8 cellular contexts compared by ENCODE assay signal in the genomic region with DNA sequence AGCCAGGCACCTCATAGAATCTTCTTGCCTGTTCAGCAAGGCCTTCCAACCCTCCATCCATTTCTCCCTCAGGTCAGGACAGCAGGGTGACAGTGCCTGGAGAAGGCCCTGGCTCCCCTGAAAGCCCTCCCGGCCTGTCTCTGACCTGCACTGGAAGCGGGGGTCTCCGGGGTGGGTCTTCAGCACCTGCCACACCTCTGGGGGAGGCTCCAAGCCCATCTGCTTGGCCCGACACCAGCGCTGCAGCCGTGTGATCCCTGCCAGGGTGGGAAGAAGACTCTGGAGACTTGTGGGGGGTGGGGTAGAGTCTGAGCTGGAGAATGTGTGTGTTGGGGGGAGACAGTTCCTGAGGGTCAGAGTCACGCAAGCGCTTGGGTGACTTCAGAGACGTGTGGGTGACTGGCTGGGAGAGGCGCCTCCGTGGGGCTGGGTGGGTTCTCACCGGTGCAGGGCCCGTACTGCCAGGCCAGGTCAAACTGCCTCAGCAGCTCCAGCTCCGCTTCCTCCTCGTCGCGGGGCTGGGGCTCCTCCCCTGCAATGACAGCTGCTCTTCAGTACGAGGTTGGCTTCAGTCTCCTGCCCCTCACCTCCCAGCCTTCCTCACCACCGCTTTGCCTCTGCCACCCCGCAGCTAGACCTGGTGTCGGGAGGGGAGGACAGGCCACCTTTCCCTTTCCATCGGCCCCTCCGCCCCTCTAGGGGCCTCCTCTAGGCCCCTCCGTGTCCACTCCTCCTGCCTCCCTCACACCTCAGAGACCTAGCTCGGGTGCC. TPM values are rescaled to one million over a fixed set of nuclear protein-coding genes. Genes with fewer than 3 reads are reported as not detected.
DNase-seq lines count a peak whose midpoint lies in the region; ATAC-seq and TF ChIP-seq lines count a peak whose summit lies in the region.

No MANE protein-coding gene starts in this region.

- peaks cover 30% of the 10 kb centered on the region for H3K4me1 ChIP-seq in ectodermal cell (ENCODE audit: control insufficient read depth, insufficient read depth, low read length)
- H3K4me1 ChIP-seq in mucosa of descending colon (ENCODE audit: low read depth), result peaks cover 57% of the 10 kb centered on the region

- 36 to 37% methylated on average over 25 of the region's 25 CpGs for WGBS in ectodermal cell, 2 experiments

- DNase-seq in AG09309 (ENCODE audit: low read depth) (no peak), mucosa of descending colon (peak in 2 of 3 donors; percentile 67 to 88), NCI-H1417 treated with DMSO at 0.1 percent for 48 hours (lab: John Stamatoyannopoulos, UW) (no peak), NCI-H1436 (lab: John Stamatoyannopoulos, UW) (no peak)

- H3K9me3 ChIP-seq in ectodermal cell (ENCODE audit: control insufficient read depth, low read length) (no peaks in the 10 kb centered on the region), mucosa of descending colon (no peaks in the 10 kb centered on the region)

- intact Hi-C loops in mucosa of descending colon (cut with DNase I, micrococcal nuclease), result no loop called here

- ATAC-seq in GM18517 (IDR thresholded peaks at IDR 0.05; ENCODE audit: unreplicated experiment), result peak; percentile 10
- peak; percentile 23 for ATAC-seq in HG03175 (IDR thresholded peaks at IDR 0.05; ENCODE audit: unreplicated experiment)
- ATAC-seq in mucosa of descending colon, result peak; percentile 32

- H3K36me3 ChIP-seq in ectodermal cell (ENCODE audit: control insufficient read depth, insufficient read depth, low read length) (no peaks in the 10 kb centered on the region), mucosa of descending colon (ENCODE audit: low read depth) (no peaks in the 10 kb centered on the region)

- TF ChIP-seq CTCF in AG09309 (IDR thresholded peaks at IDR 0.05; ENCODE audit: control insufficient read depth, insufficient read depth, low read depth, low read length, missing control alignments), result no peak
- TF ChIP-seq CTCF in mucosa of descending colon (IDR thresholded peaks at IDR 0.05), result no peak

- peak overlapping the region; percentile 73 for H3K27ac ChIP-seq in ectodermal cell (ENCODE audit: insufficient read depth, low read depth, low read length, poor library complexity, severe bottlenecking)

- H3K4me3 ChIP-seq in AG09309 (ENCODE audit: control insufficient read depth, low read depth, low read length), result peak overlapping the region; percentile 89
- H3K4me3 ChIP-seq in ectodermal cell (ENCODE audit: insufficient read depth, low read depth, low read length), result peak overlapping the region; percentile 61
- peak overlapping the region; percentile 67 for H3K4me3 ChIP-seq in mucosa of descending colon

- TF ChIP-seq POLR2A in Raji (IDR thresholded peaks at IDR 0.05; ENCODE audit: insufficient read depth, low read depth, low read length), result peak; percentile 86

- no peaks in the 10 kb centered on the region for H3K27me3 ChIP-seq in ectodermal cell (ENCODE audit: control insufficient read depth, insufficient read depth, low read length, poor library complexity, severe bottlenecking)

RNA-seq across cellular contexts. Expression of a gene that starts 0.6 kb away (rescaled TPM):
- polyA plus RNA-seq in ectodermal cell (2013, experiment 1 of 4), result 15.2 TPM
- 13.3 TPM for polyA plus RNA-seq in ectodermal cell (2013, experiment 2 of 4)
- 12.4 TPM for polyA plus RNA-seq in ectodermal cell (2013, experiment 3 of 4)
- 16.6 TPM for polyA plus RNA-seq in ectodermal cell (2013, experiment 4 of 4)
- 100 to 1,000 TPM; 130 to 266 (median 201) TPM for total RNA-seq in mucosa of descending colon

RNA-seq across cellular contexts. Expression of a gene that starts 20.7 kb away (rescaled TPM):
- polyA plus RNA-seq in ectodermal cell (2013, experiment 1 of 4), result 0.83 TPM
- polyA plus RNA-seq in ectodermal cell (2013, experiment 2 of 4), result 1.00 TPM
- polyA plus RNA-seq in ectodermal cell (2013, experiment 3 of 4), result 0.75 TPM
- polyA plus RNA-seq in ectodermal cell (2013, experiment 4 of 4), result 0.77 TPM
- total RNA-seq in mucosa of descending colon, result 1 to 10 TPM; 2.2 to 3.0 (median 2.7) TPM

RNA-seq across cellular contexts. Expression of a gene that starts 39.1 kb away (rescaled TPM):
- polyA plus RNA-seq in ectodermal cell (2013, experiment 1 of 4), result 24.4 TPM
- polyA plus RNA-seq in ectodermal cell (2013, experiment 2 of 4), result 27.0 TPM
- polyA plus RNA-seq in ectodermal cell (2013, experiment 3 of 4), result 28.5 TPM
- 24.8 TPM for polyA plus RNA-seq in ectodermal cell (2013, experiment 4 of 4)
- 10 to 100 TPM; 27.9 to 39.3 (median 29.1) TPM for total RNA-seq in mucosa of descending colon

RNA-seq across cellular contexts. Expression of a gene that starts 48.9 kb away (rescaled TPM):
- 217 TPM for polyA plus RNA-seq in ectodermal cell (2013, experiment 1 of 4)
- 196 TPM for polyA plus RNA-seq in ectodermal cell (2013, experiment 2 of 4)
- 157 TPM for polyA plus RNA-seq in ectodermal cell (2013, experiment 3 of 4)
- 160 TPM for polyA plus RNA-seq in ectodermal cell (2013, experiment 4 of 4)
- total RNA-seq in mucosa of descending colon, result 100 to 1,000 TPM; 130 to 239 (median 209) TPM

RNA-seq across cellular contexts. Expression of a gene that starts 49.4 kb away (rescaled TPM):
- 9.5 TPM for polyA plus RNA-seq in ectodermal cell (2013, experiment 1 of 4)
- 8.1 TPM for polyA plus RNA-seq in ectodermal cell (2013, experiment 2 of 4)
- 10.0 TPM for polyA plus RNA-seq in ectodermal cell (2013, experiment 3 of 4)
- 10.0 TPM for polyA plus RNA-seq in ectodermal cell (2013, experiment 4 of 4)
- total RNA-seq in mucosa of descending colon, result 10 to 100 TPM; 55.8 to 87.0 (median 57.6) TPM

Comparison
In these comparisons a context has a peak if more than half of its experiments do, and no peak if none do; other contexts are left out.
1. DNase-seq: peak in mucosa of descending colon (2 of 3); none in AG09309 (single experiment), NCI-H1417 treated with DMSO at 0.1 percent for 48 hours (single experiment) and NCI-H1436 (single experiment).
2. Peak in every context shown above with its lines, with median percentiles within 50 percentile points of each other: H3K4me3 ChIP-seq and ATAC-seq.